In the genomic region with DNA sequence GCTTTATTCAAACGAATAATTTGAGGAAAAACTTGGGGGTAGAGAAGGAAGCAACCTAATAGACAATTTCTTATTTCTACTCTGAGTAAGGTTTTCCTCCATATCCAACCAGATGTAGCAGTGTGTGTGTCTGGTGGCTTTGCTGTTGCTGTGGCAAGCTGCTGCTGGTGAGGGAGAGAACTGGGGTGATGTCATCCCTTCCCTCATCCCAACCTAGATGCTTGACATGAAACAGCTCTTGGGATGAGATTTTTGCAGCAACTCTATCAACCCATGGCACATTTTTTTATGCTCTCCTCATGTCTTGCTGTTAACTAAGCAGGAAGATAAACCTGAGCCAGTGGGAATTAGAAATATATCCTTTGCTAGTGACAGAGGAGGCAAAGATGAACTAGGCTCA, we compare ENCODE assay signal across 11 cellular contexts.
A peak's percentile ranks its signal among the peaks of the same experiment; 100 is the strongest.
DNase-seq lines count a peak whose midpoint lies in the region; ATAC-seq and TF ChIP-seq lines count a peak whose summit lies in the region.
"Had no signal": no experiment of that assay in that cellular context is flagged by ENCODE, and none has a peak within 500 bp of the region (broad histone marks: within the 10 kb centered on the region; RNA-seq: fewer than 3 reads in every experiment).

No MANE protein-coding gene starts in this region.

- H3K4me1 ChIP-seq in adipocyte (ENCODE audit: control insufficient read depth, insufficient read depth, low read length) (peaks cover 59% of the 10 kb centered on the region), right atrium auricular region (peaks cover 4 to 18% of the 10 kb centered on the region in 2 donors), sigmoid colon (no peaks in the 10 kb centered on the region)
- H3K4me1 ChIP-seq: parathyroid adenoma, Peyer's patch had no signal

- WGBS in sigmoid colon, 2 donors, result 54 to 73% methylated on average over 1 of the region's 1 CpG

- no peaks in the 10 kb centered on the region for H3K27me3 ChIP-seq in adipocyte (replicated peaks; ENCODE audit: control insufficient read depth, insufficient read depth, low read length)
- no peaks in the 10 kb centered on the region for H3K27me3 ChIP-seq in right atrium auricular region
- H3K27me3 ChIP-seq in sigmoid colon, result no peaks in the 10 kb centered on the region
- H3K27me3 ChIP-seq: Peyer's patch had no signal

- no peak for ATAC-seq in HG02642 (IDR thresholded peaks at IDR 0.05; ENCODE audit: poor library complexity, unreplicated experiment)

- peak overlapping the region; percentile 14 for H3K4me3 ChIP-seq in adipocyte (ENCODE audit: low read length)
- H3K4me3 ChIP-seq in right atrium auricular region, result no peak overlapping the region
- no peak overlapping the region for H3K4me3 ChIP-seq in sigmoid colon
- H3K4me3 ChIP-seq: Peyer's patch had no signal

- no peak for TF ChIP-seq EP300 in sigmoid colon (IDR thresholded peaks at IDR 0.05)

- H3K9me3 ChIP-seq in adipocyte (ENCODE audit: control insufficient read depth, low read length) (peaks cover 8% of the 10 kb centered on the region), right atrium auricular region (peaks cover 0 to 8% of the 10 kb centered on the region in 2 donors), sigmoid colon (peaks cover 0 to 4% (median 0%) of the 10 kb centered on the region in 4 donors)
- H3K9me3 ChIP-seq: Peyer's patch had no signal

- H3K36me3 ChIP-seq in adipocyte (ENCODE audit: control insufficient read depth, insufficient read depth, low read length, severe bottlenecking), result no peaks in the 10 kb centered on the region
- H3K36me3 ChIP-seq in right atrium auricular region, result no peaks in the 10 kb centered on the region
- no peaks in the 10 kb centered on the region for H3K36me3 ChIP-seq in sigmoid colon
- H3K36me3 ChIP-seq: Peyer's patch had no signal

- H3K9ac ChIP-seq in adipocyte (ENCODE audit: low read length), result peak overlapping the region; percentile 84
- H3K9ac ChIP-seq: parathyroid adenoma had no signal

- TF ChIP-seq POLR2A in sigmoid colon (IDR thresholded peaks at IDR 0.05), result no peak

- TF ChIP-seq CTCF in right atrium auricular region (IDR thresholded peaks at IDR 0.05) (no peak), sigmoid colon (IDR thresholded peaks at IDR 0.05) (no peak)

- DNase-seq in GM04503 (ENCODE audit: low read depth), result peak; percentile 87
- DNase-seq in adipocyte (ENCODE audit: low read depth), result peak; percentile 74
- DNase-seq in right atrium auricular region (ENCODE audit: low spot score), result no peak
- DNase-seq in sigmoid colon, result peak; percentile 64
- no peak for DNase-seq in stimulated activated CD4-positive, alpha-beta T cell treated with anti-CD3 and anti-CD28 coated beads, Interleukin-4, amount 100 ng/mL, for 24 hours
- no peak for DNase-seq in activated CD4-positive, alpha-beta T cell treated with anti-CD3 and anti-CD28 coated beads for 48 hours
- DNase-seq in NCI-H526 treated with DMSO at 0.1 percent for 48 hours (lab: John Stamatoyannopoulos, UW), result no peak
- DNase-seq: GF-D8, Peyer's patch had no signal

- intact Hi-C loops in sigmoid colon (cut with DNase I), result no loop called here

- H3K27ac ChIP-seq in right atrium auricular region (peak overlapping the region; percentile 39 to 80), sigmoid colon (peak overlapping the region in 2 of 4 donors; percentile 5 to 52)
- H3K27ac ChIP-seq: parathyroid adenoma, Peyer's patch had no signal

Comparison
In these comparisons a context has a peak if more than half of its experiments do, and no peak if none do; other contexts are left out.
1. DNase-seq: peak in GM04503 (single experiment), adipocyte (single experiment) and sigmoid colon (single experiment); none in right atrium auricular region (single experiment), stimulated activated CD4-positive, alpha-beta T cell treated with anti-CD3 and anti-CD28 coated beads, Interleukin-4, amount 100 ng/mL, for 24 hours (single experiment), activated CD4-positive, alpha-beta T cell treated with anti-CD3 and anti-CD28 coated beads for 48 hours (single experiment) and NCI-H526 treated with DMSO at 0.1 percent for 48 hours (single experiment).